Comparison of ENCODE assay signal across 23 cellular contexts in the genomic region with DNA sequence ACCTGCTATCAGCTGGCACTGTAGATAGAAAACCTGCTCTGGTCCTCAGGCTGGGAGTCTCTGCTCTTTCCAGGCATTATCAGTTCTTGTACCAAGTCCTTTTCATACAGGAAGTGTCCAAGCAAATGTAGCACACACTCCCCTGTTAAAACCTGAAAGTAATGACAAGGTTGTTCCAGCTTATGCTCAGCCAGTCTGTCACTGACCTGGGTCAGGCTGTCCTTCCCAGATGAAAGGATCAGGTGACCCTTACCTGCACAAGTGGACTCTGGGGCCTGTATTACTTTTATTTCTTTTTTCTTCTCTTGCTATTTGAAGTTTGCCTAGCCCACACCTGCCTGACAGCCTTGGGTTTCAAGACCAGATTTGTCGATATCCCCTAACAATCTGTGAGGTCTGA.
"Had no signal": no experiment of that assay in that cellular context is flagged by ENCODE, and none has a peak within 500 bp of the region (broad histone marks: within the 10 kb centered on the region; RNA-seq: fewer than 3 reads in every experiment).

No MANE protein-coding gene starts in this region.

- DNase-seq: Kasumi-1, MM.1S, NCI-H1092 treated with DMSO at 0.1 percent for 48 hours, NCI-H1436, NCI-H187, NCI-H2029, NCI-H2081 treated with DMSO at 0.1 percent for 48 hours, NCI-H2171, NCI-H226, NCI-H446, NCI-H510A, NCI-H524 treated with DMSO at 0.1 percent for 48 hours, NCI-H69, NCI-H774, Right ventricle myocardium superior, RPMI8226, SIG-M5, SW 1271 had no signal

- H3K27ac ChIP-seq: KMS-11, SJSA1, SK-N-MC had no signal

- H3K9me3 ChIP-seq: SJSA1 had no signal

- FAIRE-seq: K562, RCC 7860 had no signal

- H3K36me3 ChIP-seq: SJSA1 had no signal

- H3K27me3 ChIP-seq: SJSA1 had no signal

- H3K4me2 ChIP-seq: KMS-11 had no signal

- H3K9ac ChIP-seq: KMS-11 had no signal

- H3K4me3 ChIP-seq: K562, SJSA1, SK-N-MC had no signal

- H3K4me1 ChIP-seq: SJSA1 had no signal
